12 cellular contexts compared by ENCODE assay signal in genomic region chr1:9714257-9714718, GRCh38.
DNase-seq lines count a peak whose midpoint lies in the region; ATAC-seq and TF ChIP-seq lines count a peak whose summit lies in the region.
"Had no signal": no experiment of that assay in that cellular context is flagged by ENCODE, and none has a peak within 500 bp of the region (broad histone marks: within the 10 kb centered on the region; RNA-seq: fewer than 3 reads in every experiment).

No MANE protein-coding gene starts in this region.

- H3K27ac Mint-ChIP-seq in activated T-cell treated with anti-CD3 and anti-CD28 coated beads, Interleukin-2, amount 50 U/mL, for 24 hours, result peak overlapping the region; percentile 87
- H3K27ac Mint-ChIP-seq in activated B cell treated with CpG ODN at 0.5 μM for 24 hours, result peak overlapping the region; percentile 78
- H3K27ac Mint-ChIP-seq in central memory CD8-positive, alpha-beta T cell (ENCODE audit: low read depth), result peak overlapping the region; percentile 95

- peak; percentile 19 for ATAC-seq in activated B cell treated with CpG ODN at 0.5 μM for 24 hours (ENCODE audit: low read depth)
- no peak for ATAC-seq in central memory CD8-positive, alpha-beta T cell (replicated peaks; ENCODE audit: extremely low read depth, poor library complexity, severe bottlenecking)
- ATAC-seq: right lobe of liver had no signal

- no peak for DNase-seq in activated T-cell treated with anti-CD3 and anti-CD28 coated beads, Interleukin-2, amount 50 U/mL, for 24 hours
- DNase-seq in activated T-cell treated with anti-CD3 and anti-CD28 coated beads, Interleukin-2, amount 50 U/mL, for 48 hours, result no peak
- DNase-seq in activated B cell treated with CpG ODN at 0.5 μM for 24 hours, result no peak
- DNase-seq in central memory CD8-positive, alpha-beta T cell (ENCODE audit: low spot score in 2 of 2), result no peak
- DNase-seq in stimulated activated naive CD4-positive, alpha-beta T cell treated with Interleukin-2 at 50 U/mL for 16 hours (lab: John Stamatoyannopoulos, UW), result peak; percentile 42
- DNase-seq in NCI-H128 (lab: John Stamatoyannopoulos, UW; ENCODE audit: unreplicated experiment), result no peak
- no peak for DNase-seq in GM20000 (ENCODE audit: low spot score)
- no peak for DNase-seq in NCI-H187 treated with DMSO at 0.1 percent for 48 hours (lab: John Stamatoyannopoulos, UW)
- DNase-seq: brain microvascular endothelial cell, GF-D8, NCI-H524 treated with DMSO at 0.1 percent for 48 hours, right lobe of liver had no signal

- no peaks in the 10 kb centered on the region for H3K9me3 Mint-ChIP-seq in activated T-cell treated with anti-CD3 and anti-CD28 coated beads, Interleukin-2, amount 50 U/mL, for 24 hours
- no peaks in the 10 kb centered on the region for H3K9me3 Mint-ChIP-seq in activated B cell treated with CpG ODN at 0.5 μM for 24 hours
- no peaks in the 10 kb centered on the region for H3K9me3 Mint-ChIP-seq in central memory CD8-positive, alpha-beta T cell

- H3K27me3 Mint-ChIP-seq in activated T-cell treated with anti-CD3 and anti-CD28 coated beads, Interleukin-2, amount 50 U/mL, for 24 hours, result no peaks in the 10 kb centered on the region
- H3K27me3 Mint-ChIP-seq in activated B cell treated with CpG ODN at 0.5 μM for 24 hours, result no peaks in the 10 kb centered on the region
- H3K27me3 Mint-ChIP-seq in central memory CD8-positive, alpha-beta T cell, result no peaks in the 10 kb centered on the region

- peak overlapping the region; percentile 25 for H3K4me3 Mint-ChIP-seq in activated T-cell treated with anti-CD3 and anti-CD28 coated beads, Interleukin-2, amount 50 U/mL, for 24 hours
- H3K4me3 Mint-ChIP-seq in activated B cell treated with CpG ODN at 0.5 μM for 24 hours, result peak overlapping the region; percentile 38
- H3K4me3 Mint-ChIP-seq in central memory CD8-positive, alpha-beta T cell, result peak overlapping the region; percentile 83

- POLR2A ChIA-PET in activated B cell treated with CpG ODN at 0.5 μM for 24 hours (lab: Charles Lee), result interaction anchor here (0.6 to 1.6 kb wide), 2 partner anchors 59 to 84 kb away, joined by 5 read pairs; no protein-coding TSS in a partner anchor

- TF ChIP-seq CTCF in activated B cell treated with CpG ODN at 0.5 μM for 24 hours (IDR thresholded peaks at IDR 0.05) (no peak), GM20000 (IDR thresholded peaks at IDR 0.05; ENCODE audit: extremely low read depth, missing control alignments) (no peak)

- peaks cover 65% of the 10 kb centered on the region for H3K4me1 Mint-ChIP-seq in activated T-cell treated with anti-CD3 and anti-CD28 coated beads, Interleukin-2, amount 50 U/mL, for 24 hours (ENCODE audit: low read depth)
- H3K4me1 Mint-ChIP-seq in activated B cell treated with CpG ODN at 0.5 μM for 24 hours, result peaks cover 43% of the 10 kb centered on the region
- peaks cover 40% of the 10 kb centered on the region for H3K4me1 Mint-ChIP-seq in central memory CD8-positive, alpha-beta T cell

- CTCF ChIA-PET in activated B cell treated with CpG ODN at 0.5 μM for 24 hours (lab: Charles Lee), result interaction anchor here (4.3 kb wide), 1 partner anchor 99 kb away, joined by 15 read pairs; no protein-coding TSS in a partner anchor

- H3K36me3 Mint-ChIP-seq in activated T-cell treated with anti-CD3 and anti-CD28 coated beads, Interleukin-2, amount 50 U/mL, for 24 hours (ENCODE audit: low read depth), result peaks cover 92% of the 10 kb centered on the region
- H3K36me3 Mint-ChIP-seq in activated B cell treated with CpG ODN at 0.5 μM for 24 hours (ENCODE audit: low read depth), result peaks cover 74% of the 10 kb centered on the region
- peaks cover 77% of the 10 kb centered on the region for H3K36me3 Mint-ChIP-seq in central memory CD8-positive, alpha-beta T cell (ENCODE audit: insufficient read depth)

- intact Hi-C loops in activated B cell treated with CpG ODN at 0.5 μM for 24 hours (cut with micrococcal nuclease), result no loop called here

Comparison
In these comparisons a context has a peak if more than half of its experiments do, and no peak if none do; other contexts are left out.
1. H3K4me3 Mint-ChIP-seq: peak in every context shown above with its lines; median percentile 83 in central memory CD8-positive, alpha-beta T cell; 38 in activated B cell treated with CpG ODN at 0.5 μM for 24 hours; 25 in activated T-cell treated with anti-CD3 and anti-CD28 coated beads, Interleukin-2, amount 50 U/mL, for 24 hours.